Comparison of ENCODE assay signal across 8 cellular contexts in genomic region chr17:68292689-68293040, GRCh38. TPM values are rescaled to one million over a fixed set of nuclear protein-coding genes. Genes with fewer than 3 reads are reported as not detected.
A peak's percentile ranks its signal among the peaks of the same experiment; 100 is the strongest.
DNase-seq lines count a peak whose midpoint lies in the region; ATAC-seq and TF ChIP-seq lines count a peak whose summit lies in the region.

No MANE protein-coding gene starts in this region.

- H3K36me3 ChIP-seq in BLaER1 treated with 17β-estradiol and CSF1 and Interleukin-3, amounts not matched to agents 10 nM and 100 nM: no peaks in the 10 kb centered on the region
- H3K36me3 ChIP-seq in breast epithelium: no peaks in the 10 kb centered on the region

- H3K36me3 Mint-ChIP-seq in natural killer cell: no peaks in the 10 kb centered on the region

- H3K4me1 ChIP-seq in BLaER1 treated with 17β-estradiol and CSF1 and Interleukin-3, amounts not matched to agents 10 nM and 100 nM: peaks cover 53 to 81% (median 73%) of the 10 kb centered on the region in 10 experiments
- peaks cover 0 to 5% of the 10 kb centered on the region in 2 donors for H3K4me1 ChIP-seq in breast epithelium

- peak overlapping the region; percentile 98 to 99 for H3K27ac Mint-ChIP-seq in natural killer cell

- ATAC-seq in natural killer cell: no peak
- ATAC-seq in GM19324 (IDR thresholded peaks at IDR 0.05; ENCODE audit: low FRiP score, unreplicated experiment): no peak
- no peak for ATAC-seq in GM18868 (IDR thresholded peaks at IDR 0.05; ENCODE audit: unreplicated experiment)

- no peaks in the 10 kb centered on the region for H3K9me3 Mint-ChIP-seq in natural killer cell

- intact Hi-C loops in breast epithelium (cut with DNase I; ENCODE audit: low total_unique reads) (no loop called here), natural killer cell (cut with micrococcal nuclease) (loop anchor here (1.0 to 10.0 kb wide), 3 partner anchors 45 to 142 kb away; partner anchors contain the start of gene AMZ2)

- TF ChIP-seq POLR2A in breast epithelium (IDR thresholded peaks at IDR 0.05): no peak

- H3K4me3 ChIP-seq in BLaER1 treated with 17β-estradiol and CSF1 and Interleukin-3, amounts not matched to agents 10 nM and 100 nM: peak overlapping the region; percentile 69 to 85 (median 80); a peak in 19 of 20 replicates
- H3K4me3 ChIP-seq in HL-60 (replicated peaks; ENCODE audit: insufficient read depth, low read length) (peak overlapping the region; percentile 47), breast epithelium (peak overlapping the region; percentile 54 to 93 (median 61))

- H3K9ac ChIP-seq in BLaER1 treated with 17β-estradiol and CSF1 and Interleukin-3, amounts not matched to agents 10 nM and 100 nM: peak overlapping the region; percentile 93 to 99 (median 98)

- H3K27me3 Mint-ChIP-seq in natural killer cell (ENCODE audit: low read depth in 2 of 2): no peaks in the 10 kb centered on the region

- H3K4me1 Mint-ChIP-seq in natural killer cell: peaks cover 78 to 79% of the 10 kb centered on the region in 2 donors

- peak overlapping the region; percentile 89 to 100 (median 98) for H3K4me2 ChIP-seq in BLaER1 treated with 17β-estradiol and CSF1 and Interleukin-3, amounts not matched to agents 10 nM and 100 nM

- H4K20me1 ChIP-seq in BLaER1 treated with 17β-estradiol and CSF1 and Interleukin-3, amounts not matched to agents 10 nM and 100 nM: no peaks in the 10 kb centered on the region

- no peak for TF ChIP-seq CTCF in HL-60 (IDR thresholded peaks at IDR 0.05; ENCODE audit: insufficient read depth, low read length)
- TF ChIP-seq CTCF in breast epithelium (IDR thresholded peaks at IDR 0.05): no peak
- no peak for TF ChIP-seq CTCF in natural killer cell (IDR thresholded peaks at IDR 0.05)

- no peaks in the 10 kb centered on the region for H3K27me3 ChIP-seq in BLaER1 treated with 17β-estradiol and CSF1 and Interleukin-3, amounts not matched to agents 10 nM and 100 nM
- H3K27me3 ChIP-seq in HL-60 (ENCODE audit: insufficient read depth, poor library complexity, severe bottlenecking) (no peaks in the 10 kb centered on the region), breast epithelium (peaks cover 0 to 26% of the 10 kb centered on the region in 2 donors)

- no peak for DNase-seq in HL-60 (ENCODE audit: low read depth in 1 of 2, low spot score in 1 of 2)
- no peak for DNase-seq in breast epithelium (ENCODE audit: low spot score in 2 of 2)
- no peak for DNase-seq in natural killer cell
- no peak for DNase-seq in NCI-H2029 (lab: John Stamatoyannopoulos, UW)
- DNase-seq in NCI-H2196 treated with DMSO at 0.1 percent for 48 hours (lab: John Stamatoyannopoulos, UW; ENCODE audit: unreplicated experiment): no peak

- H3K27ac ChIP-seq in BLaER1 treated with 17β-estradiol and CSF1 and Interleukin-3, amounts not matched to agents 10 nM and 100 nM: peak overlapping the region in 10 of 11 experiments; percentile 94 to 100 (median 99); a peak in 20 of 22 replicates
- H3K27ac ChIP-seq in HL-60 (replicated peaks) (peak overlapping the region; percentile 77), breast epithelium (peak overlapping the region; percentile 64 to 92)

- H3K4me3 Mint-ChIP-seq in natural killer cell: peak overlapping the region; percentile 90

- no peaks in the 10 kb centered on the region for H3K9me3 ChIP-seq in BLaER1 treated with 17β-estradiol and CSF1 and Interleukin-3, amounts not matched to agents 10 nM and 100 nM (replicated peaks in 1 of 11)
- H3K9me3 ChIP-seq in breast epithelium: no peaks in the 10 kb centered on the region

RNA-seq across cellular contexts. Expression of gene ARSG, which starts 1.4 kb away (rescaled TPM):
- 10 to 100 TPM in 1 of 3 donors, 1 to 10 TPM in 2; 9.3 to 14.8 (median 9.5) TPM for total RNA-seq in breast epithelium
- total RNA-seq in natural killer cell: 10 to 100 TPM; 34.8 to 52.3 (median 39.3) TPM

RNA-seq across cellular contexts. Expression of gene SLC16A6, which starts 1.7 kb away (rescaled TPM):
- total RNA-seq in breast epithelium (1 to 10 TPM in 2 of 3 donors, under 1 TPM in 1; 0.64 to 4.1 (median 2.3) TPM), natural killer cell (10 to 100 TPM; 16.5 to 20.9 (median 19.4) TPM)

RNA-seq across cellular contexts. Expression of gene AMZ2, which starts 44.8 kb away (rescaled TPM):
- total RNA-seq in breast epithelium: 10 to 100 TPM; 36.7 to 94.9 (median 48.3) TPM
- 100 to 1,000 TPM in 2 of 3 donors, 10 to 100 TPM in 1; 87.0 to 131 (median 107) TPM for total RNA-seq in natural killer cell
